Comparison of ENCODE assay signal across 9 cellular contexts in genomic region chr16:7086842-7087616, GRCh38.
DNase-seq lines count a peak whose midpoint lies in the region; ATAC-seq and TF ChIP-seq lines count a peak whose summit lies in the region.
"Had no signal": no experiment of that assay in that cellular context is flagged by ENCODE, and none has a peak within 500 bp of the region (broad histone marks: within the 10 kb centered on the region; RNA-seq: fewer than 3 reads in every experiment).

No MANE protein-coding gene starts in this region.

- no peaks in the 10 kb centered on the region for H3K9me3 ChIP-seq in heart right ventricle

- H3K27ac ChIP-seq in heart right ventricle = no peak overlapping the region

- intact Hi-C loops in heart right ventricle (cut with DNase I) (loop anchor here in 2 of 10 donors (5.0 to 10.0 kb wide), 2 partner anchors 1088 to 1615 kb away; no protein-coding TSS in a partner anchor), sciatic nerve (cut with DNase I) (no loop called here)

- TF ChIP-seq CTCF in heart right ventricle (IDR thresholded peaks at IDR 0.05) = peak in 7 of 9 donors; percentile 5 to 40 (median 37)

- peak in 7 of 8 donors; percentile 56 to 91 (median 75) for ATAC-seq in heart right ventricle
- peak; percentile 65 for ATAC-seq in sciatic nerve

- no peaks in the 10 kb centered on the region for H3K36me3 ChIP-seq in heart right ventricle

- no peak overlapping the region for H3K4me3 ChIP-seq in heart right ventricle

- no peaks in the 10 kb centered on the region for H3K4me1 ChIP-seq in heart right ventricle

- 16 to 17% methylated on average over 21 of the region's 21 CpGs for WGBS in heart right ventricle, 2 donors

- DNase-seq in DMS 273 (lab: John Stamatoyannopoulos, UW; ENCODE audit: unreplicated experiment) = peak; percentile 14
- no peak for DNase-seq in DMS 273 treated with DMSO at 0.1 percent for 48 hours (lab: John Stamatoyannopoulos, UW)
- peak; percentile 49 for DNase-seq in NCI-H748 treated with DMSO at 0.1 percent for 48 hours (lab: John Stamatoyannopoulos, UW)
- DNase-seq in heart right ventricle = peak; percentile 6 to 33
- peak; percentile 55 for DNase-seq in sciatic nerve (ENCODE audit: low spot score)
- DNase-seq in COLO829 (ENCODE audit: low spot score) = no peak
- no peak for DNase-seq in NK-92 (lab: John Stamatoyannopoulos, UW; ENCODE audit: unreplicated experiment)
- no peak for DNase-seq in activated effector memory CD4-positive, alpha-beta T cell treated with anti-CD3 and anti-CD28 coated beads, Interleukin-2, amount 50 U/mL, for 16 hours
- DNase-seq: 8988T had no signal

- peaks cover 0 to 55% (median 14%) of the 10 kb centered on the region in 7 donors for H3K27me3 ChIP-seq in heart right ventricle

Comparison
In these comparisons a context has a peak if more than half of its experiments do, and no peak if none do; other contexts are left out.
1. DNase-seq: peak in DMS 273 (single experiment), NCI-H748 treated with DMSO at 0.1 percent for 48 hours (single experiment), heart right ventricle (2 of 2) and sciatic nerve (single experiment); none in DMS 273 treated with DMSO at 0.1 percent for 48 hours (single experiment), COLO829 (single experiment), NK-92 (single experiment) and activated effector memory CD4-positive, alpha-beta T cell treated with anti-CD3 and anti-CD28 coated beads, Interleukin-2, amount 50 U/mL, for 16 hours (single experiment).